In the genomic region with DNA sequence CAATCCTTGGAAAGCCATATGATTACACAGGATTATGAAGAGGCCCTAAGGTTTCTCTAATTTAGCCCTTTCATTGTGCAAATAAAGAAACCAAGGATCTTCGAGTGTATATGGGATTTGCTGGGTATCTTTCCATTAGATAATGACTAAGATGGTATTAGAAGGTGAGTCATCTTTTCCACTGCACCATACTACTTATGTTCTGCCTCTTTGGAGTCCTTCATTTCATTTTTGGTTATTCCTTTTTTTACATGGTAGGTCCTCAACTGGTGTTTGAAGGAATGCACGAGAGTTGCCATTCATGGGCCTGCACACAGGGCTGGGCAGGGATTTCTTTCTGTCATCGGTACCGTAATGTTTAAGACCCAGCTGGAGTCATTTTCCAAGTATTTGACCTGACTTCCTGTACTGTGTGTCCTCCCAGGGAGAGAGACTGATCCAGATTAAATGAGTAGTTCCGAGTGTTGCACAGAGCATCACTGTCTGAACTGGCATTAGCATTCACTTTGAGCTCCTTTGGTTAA, we compare ENCODE assay signal across 8 cellular contexts.
DNase-seq lines count a peak whose midpoint lies in the region; ATAC-seq and TF ChIP-seq lines count a peak whose summit lies in the region.

No MANE protein-coding gene starts in this region.

- POLR2A ChIA-PET in naive thymus-derived CD8-positive, alpha-beta T cell (lab: Charles Lee), result interaction anchor here (0.8 to 3.5 kb wide), 13 partner anchors 8 to 294 kb away, joined by 3 to 44 read pairs (median 4); a partner anchor contains a TSS

- no peaks in the 10 kb centered on the region for H3K27me3 ChIP-seq in CD4-positive, CD25-positive, alpha-beta regulatory T cell (ENCODE audit: control insufficient read depth, insufficient read depth, low read length)

- peak overlapping the region; percentile 91 for H3K27ac ChIP-seq in CD4-positive, CD25-positive, alpha-beta regulatory T cell (ENCODE audit: insufficient read depth, low read length, poor library complexity, severe bottlenecking)

- H3K4me1 Mint-ChIP-seq in CD4-positive, CD25-positive, alpha-beta regulatory T cell, result peaks cover 35 to 92% (median 75%) of the 10 kb centered on the region in 4 donors
- H3K4me1 Mint-ChIP-seq in naive thymus-derived CD8-positive, alpha-beta T cell, result peaks cover 37 to 82% (median 63%) of the 10 kb centered on the region in 4 donors

- H3K9me3 Mint-ChIP-seq in CD4-positive, CD25-positive, alpha-beta regulatory T cell, result no peaks in the 10 kb centered on the region
- H3K9me3 Mint-ChIP-seq in naive thymus-derived CD8-positive, alpha-beta T cell, result no peaks in the 10 kb centered on the region

- no peaks in the 10 kb centered on the region for H3K36me3 ChIP-seq in CD4-positive, CD25-positive, alpha-beta regulatory T cell (ENCODE audit: control insufficient read depth, insufficient read depth, low read length)

- H3K4me1 ChIP-seq in CD4-positive, CD25-positive, alpha-beta regulatory T cell (ENCODE audit: control insufficient read depth, insufficient read depth, low read length, poor library complexity, severe bottlenecking), result peaks cover 88% of the 10 kb centered on the region

- TF ChIP-seq CTCF in choroid plexus epithelial cell (conservative IDR thresholded peaks at IDR 0.05; ENCODE audit: low read depth, low read length), result no peak

- peak overlapping the region; percentile 61 for H3K4me3 ChIP-seq in CD4-positive, CD25-positive, alpha-beta regulatory T cell (ENCODE audit: low read depth, low read length)
- H3K4me3 ChIP-seq in choroid plexus epithelial cell (ENCODE audit: low read depth, low read length), result no peak overlapping the region

- ATAC-seq in CD4-positive, CD25-positive, alpha-beta regulatory T cell (ENCODE audit: low read depth in 2 of 2), result peak; percentile 2 to 8
- ATAC-seq in naive thymus-derived CD8-positive, alpha-beta T cell, result no peak
- ATAC-seq in HG03521 (IDR thresholded peaks at IDR 0.05; ENCODE audit: unreplicated experiment) (no peak), HG02981 (IDR thresholded peaks at IDR 0.05; ENCODE audit: unreplicated experiment) (no peak)

- H3K4me3 Mint-ChIP-seq in CD4-positive, CD25-positive, alpha-beta regulatory T cell, result peak overlapping the region; percentile 49 to 82 (median 70)
- H3K4me3 Mint-ChIP-seq in naive thymus-derived CD8-positive, alpha-beta T cell, result peak overlapping the region in 8 of 10 donors; percentile 37 to 81 (median 74)

- H3K27ac Mint-ChIP-seq in CD4-positive, CD25-positive, alpha-beta regulatory T cell, result peak overlapping the region; percentile 92 to 99 (median 98)
- peak overlapping the region; percentile 93 to 99 (median 98) for H3K27ac Mint-ChIP-seq in naive thymus-derived CD8-positive, alpha-beta T cell

- H3K27me3 Mint-ChIP-seq in CD4-positive, CD25-positive, alpha-beta regulatory T cell, result no peaks in the 10 kb centered on the region
- no peaks in the 10 kb centered on the region for H3K27me3 Mint-ChIP-seq in naive thymus-derived CD8-positive, alpha-beta T cell

- H3K9me3 ChIP-seq in CD4-positive, CD25-positive, alpha-beta regulatory T cell (ENCODE audit: control insufficient read depth in 2 of 2, low read length in 2 of 2), result no peaks in the 10 kb centered on the region

- peaks cover 8% of the 10 kb centered on the region for H3K36me3 Mint-ChIP-seq in CD4-positive, CD25-positive, alpha-beta regulatory T cell
- H3K36me3 Mint-ChIP-seq in naive thymus-derived CD8-positive, alpha-beta T cell, result peaks cover 0 to 3% (median 3%) of the 10 kb centered on the region in 3 donors

- DNase-seq in CD4-positive, CD25-positive, alpha-beta regulatory T cell, result no peak
- peak; percentile 55 for DNase-seq in NCI-H226
- DNase-seq in choroid plexus epithelial cell (ENCODE audit: low read depth), result peak; percentile 88
- DNase-seq in naive thymus-derived CD8-positive, alpha-beta T cell, result no peak
- no peak for DNase-seq in stimulated activated CD4-positive, alpha-beta T cell treated with anti-CD3 and anti-CD28 coated beads, Interleukin-2, amount 100 ng/mL, for 24 hours
- DNase-seq in NCI-H510A treated with DMSO at 0.1 percent for 48 hours (lab: John Stamatoyannopoulos, UW), result no peak

Comparison
In these comparisons a context has a peak if more than half of its experiments do, and no peak if none do; other contexts are left out.
1. ATAC-seq: peak in CD4-positive, CD25-positive, alpha-beta regulatory T cell (2 of 2); none in naive thymus-derived CD8-positive, alpha-beta T cell (0 of 2), HG03521 (single experiment) and HG02981 (single experiment).
2. DNase-seq: peak in NCI-H226 (single experiment) and choroid plexus epithelial cell (single experiment); none in CD4-positive, CD25-positive, alpha-beta regulatory T cell (0 of 3), naive thymus-derived CD8-positive, alpha-beta T cell (0 of 10), stimulated activated CD4-positive, alpha-beta T cell treated with anti-CD3 and anti-CD28 coated beads, Interleukin-2, amount 100 ng/mL, for 24 hours (0 of 2) and NCI-H510A treated with DMSO at 0.1 percent for 48 hours (single experiment).